36 cellular contexts compared by ENCODE assay signal in the genomic region with DNA sequence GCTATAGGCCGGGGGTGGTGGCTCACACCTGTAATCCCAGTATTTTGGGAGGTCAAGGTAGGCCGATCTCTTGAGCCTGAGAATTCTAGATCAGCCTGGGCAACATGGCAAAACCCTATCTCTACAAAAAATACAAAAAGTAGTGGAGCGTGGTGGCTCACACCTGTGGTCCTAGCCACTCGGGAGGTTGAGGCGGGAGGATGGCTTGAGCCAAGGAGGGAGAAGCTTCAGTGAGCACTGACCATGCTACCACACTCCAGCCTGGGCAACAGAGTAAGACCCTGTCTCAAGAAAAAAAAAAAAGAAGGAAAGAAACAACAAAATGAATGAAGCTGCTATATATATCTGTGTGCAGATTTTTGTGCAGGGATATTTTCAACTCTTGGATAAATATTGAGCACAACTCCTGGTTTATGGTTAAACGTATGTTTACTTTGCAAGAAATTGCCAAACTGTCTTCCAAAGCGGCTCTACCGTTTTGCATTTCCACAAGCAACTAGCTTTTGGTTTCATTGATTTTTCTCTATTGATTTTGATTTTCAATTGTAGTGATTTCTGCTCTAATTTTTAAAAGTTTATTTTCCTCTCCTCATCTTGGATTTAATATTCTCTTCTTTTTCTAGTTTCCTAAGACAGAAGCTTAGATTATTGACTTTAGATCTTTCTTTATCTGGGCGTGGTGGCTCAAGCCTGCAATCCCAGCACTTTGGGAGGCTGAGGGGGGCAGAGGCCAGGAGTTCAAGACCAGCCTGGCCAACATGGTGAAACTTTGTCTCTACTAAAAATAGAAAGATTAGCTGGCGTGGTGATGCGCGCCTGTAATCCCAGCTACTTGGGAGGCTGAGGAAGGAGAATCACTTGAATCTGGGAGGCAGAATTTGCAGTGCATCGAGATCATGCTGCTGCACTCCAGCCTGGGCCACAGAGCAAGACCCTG.
"Had no signal": no experiment of that assay in that cellular context is flagged by ENCODE, and none has a peak within 500 bp of the region (broad histone marks: within the 10 kb centered on the region; RNA-seq: fewer than 3 reads in every experiment).

No MANE protein-coding gene starts in this region.

- DNase-seq: activated B cell treated with CpG ODN at 0.5 μM for 24 hours; activated CD4-positive, alpha-beta memory T cell treated with anti-CD3 and anti-CD28 coated beads for 36 hours; activated CD4-positive, alpha-beta T cell treated with anti-CD3 and anti-CD28 coated beads for 4 hours; activated CD4-positive, alpha-beta T cell treated with anti-CD3 and anti-CD28 coated beads, Interleukin-2, amount 50 U/mL, for 1 hour; activated CD4-positive, CD25-positive, alpha-beta regulatory T cell treated with anti-CD3 and anti-CD28 coated beads, Interleukin-2, amount 50 U/mL, for 72 hours; activated CD8-positive, alpha-beta memory T cell treated with anti-CD3 and anti-CD28 coated beads, Interleukin-2, amount 50 U/mL, for 4 hours; activated gamma-delta T cell treated with Interleukin-2 at 50 U/mL for 16 hours; activated naive CD4-positive, alpha-beta T cell treated with anti-CD3 and anti-CD28 coated beads for 36 hours; activated T-cell treated with anti-CD3 and anti-CD28 coated beads for 4 hours; activated T-cell treated with anti-CD3 and anti-CD28 coated beads, Interleukin-2, amount 50 U/mL, for 4 hours; adrenal gland; body of pancreas; Kasumi-1; KG1; MG63; NCI-H1048; NCI-H1105 treated with DMSO at 0.1 percent for 48 hours; NCI-H1436; NCI-H1694; NCI-H1930; NCI-H2081 treated with DMSO at 0.1 percent for 48 hours; NCI-H226; NCI-H446 treated with DMSO at 0.1 percent for 48 hours; NCI-H524; NCI-H69; PC-3; Peyer's patch; RPMI8226; SHP77 treated with DMSO at 0.1 percent for 48 hours; SK-N-SH had no signal

- H3K36me3 ChIP-seq: breast epithelium had no signal

- H3K4me3 Mint-ChIP-seq: activated B cell treated with CpG ODN at 0.5 μM for 24 hours; activated CD4-positive, alpha-beta memory T cell treated with anti-CD3 and anti-CD28 coated beads for 36 hours; activated naive CD4-positive, alpha-beta T cell treated with anti-CD3 and anti-CD28 coated beads for 36 hours; activated T-cell treated with anti-CD3 and anti-CD28 coated beads, Interleukin-2, amount 50 U/mL, for 4 hours; activated T-helper 1 cell treated with anti-CD3 and anti-CD28 coated beads, Interleukin-12 subunit alpha, Interleukin-12 subunit beta, Interleukin-2, Interleukin-4 antibody, amounts not matched to agents 30 ng/mL and 10 ng/mL and 1 ng/mL, durations not matched to agents 14 hours and 24 hours and 36 hours; T-helper 1 cell treated with Interleukin-12 subunit alpha and Interleukin-12 subunit beta and Interleukin-4 antibody, amounts not matched to agents 30 μg/mL and 1 μg/mL, for 36 hours; T-helper 2 cell treated with Interferon-gamma antibody and Interleukin-4, amounts not matched to agents 5 μg/mL and 100 μg/mL, for 36 hours had no signal

- H3K27ac ChIP-seq: adrenal gland, body of pancreas, breast epithelium, Peyer's patch, SJSA1 had no signal

- H3K9ac ChIP-seq: SK-N-SH had no signal

- H3K27me3 Mint-ChIP-seq: activated B cell treated with CpG ODN at 0.5 μM for 24 hours; activated CD4-positive, alpha-beta memory T cell treated with anti-CD3 and anti-CD28 coated beads for 36 hours had no signal

- H3K9me3 ChIP-seq: adrenal gland, body of pancreas, breast epithelium, Peyer's patch, SJSA1, SK-N-SH had no signal

- H3K27me3 ChIP-seq: adrenal gland, body of pancreas, breast epithelium, MG63, Peyer's patch, SJSA1 had no signal

- H3K4me1 ChIP-seq: breast epithelium had no signal

- H3K27ac Mint-ChIP-seq: activated B cell treated with CpG ODN at 0.5 μM for 24 hours; activated CD4-positive, alpha-beta memory T cell treated with anti-CD3 and anti-CD28 coated beads for 36 hours; activated naive CD4-positive, alpha-beta T cell treated with anti-CD3 and anti-CD28 coated beads for 36 hours; activated naive CD4-positive, alpha-beta T cell treated with anti-CD3 and anti-CD28 coated beads, Interleukin-2, amount 50 U/mL, for 72 hours; activated T-helper 1 cell treated with anti-CD3 and anti-CD28 coated beads, Interleukin-12 subunit alpha, Interleukin-12 subunit beta, Interleukin-2, Interleukin-4 antibody, amounts not matched to agents 30 ng/mL and 10 ng/mL and 1 ng/mL, durations not matched to agents 14 hours and 24 hours and 36 hours; T-helper 1 cell treated with Interleukin-12 subunit alpha and Interleukin-12 subunit beta and Interleukin-4 antibody, amounts not matched to agents 30 μg/mL and 1 μg/mL, for 36 hours; T-helper 2 cell treated with Interferon-gamma antibody and Interleukin-4, amounts not matched to agents 5 μg/mL and 100 μg/mL, for 36 hours had no signal

- ATAC-seq: activated naive CD4-positive, alpha-beta T cell treated with anti-CD3 and anti-CD28 coated beads, Interleukin-2, amount 50 U/mL, for 72 hours; activated T-cell treated with anti-CD3 and anti-CD28 coated beads, Interleukin-2, amount 50 U/mL, for 4 hours; body of pancreas; PC-3 had no signal

- H3K9me3 Mint-ChIP-seq: activated T-helper 1 cell treated with anti-CD3 and anti-CD28 coated beads, Interleukin-12 subunit alpha, Interleukin-12 subunit beta, Interleukin-2, Interleukin-4 antibody, amounts not matched to agents 30 ng/mL and 10 ng/mL and 1 ng/mL, durations not matched to agents 14 hours and 24 hours and 36 hours; T-helper 1 cell treated with Interleukin-12 subunit alpha and Interleukin-12 subunit beta and Interleukin-4 antibody, amounts not matched to agents 30 μg/mL and 1 μg/mL, for 36 hours; T-helper 2 cell treated with Interferon-gamma antibody and Interleukin-4, amounts not matched to agents 5 μg/mL and 100 μg/mL, for 36 hours had no signal

- H3K4me3 ChIP-seq: adrenal gland, body of pancreas, breast epithelium, MG63, Peyer's patch, SJSA1 had no signal
